In the genomic region with DNA sequence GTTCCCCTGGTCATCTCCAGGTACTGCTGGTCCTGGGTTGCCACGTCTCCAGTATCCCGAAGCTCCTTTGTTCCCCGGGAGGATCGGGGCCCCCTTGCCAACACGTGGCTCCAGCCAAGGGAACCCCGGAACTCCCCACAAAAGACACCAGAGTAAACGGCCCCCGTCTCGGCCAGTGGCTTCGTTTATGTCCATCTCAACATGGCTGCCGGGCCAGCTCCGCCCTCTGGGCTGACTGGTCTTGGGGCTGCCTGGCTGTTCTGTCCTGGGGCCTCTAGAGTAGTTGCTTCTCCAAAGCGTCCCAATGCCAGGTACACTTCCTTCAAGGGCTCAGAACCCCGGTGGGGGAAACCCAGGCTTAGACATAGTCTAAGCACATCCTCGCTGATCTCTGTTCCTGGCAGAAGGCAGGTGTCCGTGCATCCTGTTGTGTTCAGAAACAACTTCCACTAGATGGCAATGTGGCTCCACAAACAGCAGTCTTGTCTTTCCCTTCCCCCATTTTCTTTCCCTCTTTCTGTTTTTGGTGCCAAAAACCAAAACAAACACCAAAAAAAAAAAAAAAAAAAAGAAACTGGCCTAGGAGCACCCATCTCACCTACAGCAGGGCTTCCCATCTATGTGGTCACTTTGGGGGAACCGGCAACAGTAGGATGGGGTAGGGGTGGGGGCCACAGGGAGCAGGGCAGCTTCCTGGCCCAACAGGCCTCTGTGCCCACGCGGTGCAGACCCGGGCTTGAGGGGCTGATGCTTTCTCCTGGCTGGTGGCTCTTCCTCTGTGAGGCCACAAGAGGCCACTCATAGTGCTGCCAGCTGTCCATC, we compare ENCODE assay signal across 8 cellular contexts. TPM values are rescaled to one million over a fixed set of nuclear protein-coding genes. Genes with fewer than 3 reads are reported as not detected.
DNase-seq lines count a peak whose midpoint lies in the region; ATAC-seq and TF ChIP-seq lines count a peak whose summit lies in the region.

No MANE protein-coding gene starts in this region.

- peaks cover 4% of the 10 kb centered on the region for H3K36me3 ChIP-seq in thymus (ENCODE audit: control insufficient read depth, insufficient read depth)

- peaks cover 6% of the 10 kb centered on the region for H3K9me3 Mint-ChIP-seq in nephron

- peak; percentile 19 for TF ChIP-seq CTCF in GM20000 (IDR thresholded peaks at IDR 0.05; ENCODE audit: extremely low read depth, missing control alignments)
- TF ChIP-seq CTCF in HL-60 (IDR thresholded peaks at IDR 0.05; ENCODE audit: insufficient read depth, low read length): no peak
- peak; percentile 34 to 57 (median 48) for TF ChIP-seq CTCF in nephron (IDR thresholded peaks at IDR 0.05; ENCODE audit: unreplicated experiment in 3 of 3)

- H3K4me1 ChIP-seq in thymus (ENCODE audit: control insufficient read depth, insufficient read depth, low read length): peaks cover 5% of the 10 kb centered on the region

- ATAC-seq in esophagus mucosa: peak; percentile 67

- 66% methylated on average over 20 of the region's 20 CpGs for WGBS in thymus

- H3K27me3 Mint-ChIP-seq in nephron (ENCODE audit: low read depth): no peaks in the 10 kb centered on the region

- H3K4me3 ChIP-seq in HL-60 (replicated peaks; ENCODE audit: insufficient read depth, low read length) (no peak overlapping the region), thymus (ENCODE audit: low read length) (no peak overlapping the region)

- peak overlapping the region; percentile 72 for H3K27ac ChIP-seq in HL-60 (replicated peaks)
- peak overlapping the region; percentile 89 for H3K27ac ChIP-seq in thymus (ENCODE audit: low read depth)

- H3K4me3 Mint-ChIP-seq in nephron: peak overlapping the region; percentile 80 to 88 (median 87)

- H3K9me3 ChIP-seq in thymus (ENCODE audit: control insufficient read depth): no peaks in the 10 kb centered on the region

- H3K36me3 Mint-ChIP-seq in nephron (ENCODE audit: low read depth): peaks cover 15% of the 10 kb centered on the region

- no peaks in the 10 kb centered on the region for H3K27me3 ChIP-seq in HL-60 (ENCODE audit: insufficient read depth, poor library complexity, severe bottlenecking)
- no peaks in the 10 kb centered on the region for H3K27me3 ChIP-seq in thymus (ENCODE audit: control insufficient read depth, insufficient read depth)

- peaks cover 28% of the 10 kb centered on the region for H3K4me1 Mint-ChIP-seq in nephron

- H3K27ac Mint-ChIP-seq in nephron: peak overlapping the region; percentile 97 to 100 (median 99)

- DNase-seq in CD1c-positive myeloid dendritic cell (ENCODE audit: extremely low spot score) (peak; percentile 58), GM20000 (ENCODE audit: low spot score) (peak; percentile 67), HL-60 (ENCODE audit: low read depth in 1 of 2, low spot score in 1 of 2) (peak; percentile 35 to 83), NCI-H128 (lab: John Stamatoyannopoulos, UW; ENCODE audit: unreplicated experiment) (no peak)
- peak; percentile 90 for DNase-seq in activated CD8-positive, alpha-beta memory T cell treated with anti-CD3 and anti-CD28 coated beads for 24 hours

RNA-seq across cellular contexts. Expression of a gene that starts 35.3 kb away (rescaled TPM):
- total RNA-seq in esophagus mucosa: 34.2 TPM
- 32.6 TPM for polyA plus RNA-seq in thymus
